1 cellular context compared by ENCODE assay signal in the genomic region with DNA sequence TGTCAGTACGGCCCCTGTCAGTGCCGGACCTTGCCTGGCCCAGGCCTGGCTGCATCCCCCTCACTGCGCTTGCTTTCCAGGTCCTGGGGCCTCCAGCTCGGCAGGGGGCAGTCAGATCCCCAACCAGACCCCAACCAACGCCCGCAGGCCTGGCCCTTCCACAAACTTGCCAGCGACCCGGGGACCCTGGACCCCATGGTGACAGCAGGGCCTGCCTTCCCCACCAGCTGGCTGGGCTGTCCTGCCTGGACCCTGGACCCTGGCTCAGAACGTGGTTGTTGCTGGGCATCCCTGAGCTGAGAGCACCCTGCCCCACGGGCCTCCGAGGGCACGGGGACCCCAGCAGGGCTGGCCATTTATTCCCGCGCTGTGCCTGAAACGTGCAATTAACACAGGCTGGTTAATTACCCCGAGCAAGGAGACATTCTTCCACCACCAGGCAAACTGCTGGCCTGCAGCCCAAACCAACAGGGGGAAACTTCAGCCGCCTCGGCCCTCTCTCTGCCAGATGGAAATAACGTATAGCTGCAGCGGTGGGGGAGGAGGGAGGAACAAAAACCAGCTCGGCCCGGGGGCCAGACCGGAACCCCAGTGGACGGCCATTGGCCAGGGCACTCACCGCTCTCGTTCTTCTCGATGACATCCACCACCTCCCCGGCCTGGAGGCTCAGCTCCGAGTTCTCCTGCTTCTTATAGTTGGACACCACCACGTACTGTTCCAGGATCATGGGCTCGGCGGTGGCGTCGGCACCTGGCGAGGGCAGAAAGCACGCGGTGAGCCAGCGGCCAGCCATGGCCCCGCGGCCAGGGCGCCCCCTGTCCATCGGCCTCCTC.
A peak's percentile ranks its signal among the peaks of the same experiment; 100 is the strongest.
TF ChIP-seq lines count a peak whose summit lies in the region.

No MANE protein-coding gene starts in this region.

TF ChIP-seq in HepG2, 621 proteins besides CTCF, POLR2A, EP300 and RAD21 (continued from another document and continues in another):
- TF ChIP-seq ZNF354B (CRISPR knock-in tag; IDR thresholded peaks at IDR 0.05) (no peak), RNF2 (conservative IDR thresholded peaks at IDR 0.05; ENCODE audit: low read depth) (0 out of 2 replicates have a peak, but pooled peaks have one; percentile 36), KMT2B (CRISPR knock-in tag; IDR thresholded peaks at IDR 0.05) (peak; percentile 71), ZNF292 (CRISPR knock-in tag; IDR thresholded peaks at IDR 0.05; ENCODE audit: borderline replicate concordance, low read depth) (0 out of 2 replicates have a peak, but pooled peaks have one; percentile 33), RERE (CRISPR knock-in tag; IDR thresholded peaks at IDR 0.05; ENCODE audit: low read depth) (no peak), ZNF572 (CRISPR knock-in tag; IDR thresholded peaks at IDR 0.05) (0 out of 2 replicates have a peak, but pooled peaks have one; percentile 32), ZNF569 (CRISPR knock-in tag; IDR thresholded peaks at IDR 0.05; ENCODE audit: borderline replicate concordance) (no peak), PCBP2 (optimal IDR thresholded peaks at IDR 0.05; ENCODE audit: low read depth, low read length, poor library complexity, severe bottlenecking) (no peak), ZNF224 (CRISPR knock-in tag; IDR thresholded peaks at IDR 0.05) (no peak), RFXANK (CRISPR knock-in tag; IDR thresholded peaks at IDR 0.05) (0 out of 2 replicates have a peak, but pooled peaks have one; percentile 30), ZNF10 (CRISPR knock-in tag; IDR thresholded peaks at IDR 0.05; ENCODE audit: borderline replicate concordance, low read depth) (no peak), SNAPC4 (CRISPR knock-in tag; IDR thresholded peaks at IDR 0.05) (0 out of 2 replicates have a peak, but pooled peaks have one; percentile 50), ZC3H13 (CRISPR knock-in tag; IDR thresholded peaks at IDR 0.05) (no peak), KAT8 (CRISPR knock-in tag; IDR thresholded peaks at IDR 0.05) (peak; percentile 67), FOXO1 (CRISPR knock-in tag; IDR thresholded peaks at IDR 0.05) (no peak; the same call in 1 of the 2 replicates), ZNF3 (CRISPR knock-in tag; IDR thresholded peaks at IDR 0.05) (no peak), FLYWCH1 (CRISPR knock-in tag; IDR thresholded peaks at IDR 0.05) (no peak), ZNF598 (CRISPR knock-in tag; IDR thresholded peaks at IDR 0.05; ENCODE audit: borderline replicate concordance) (0 out of 2 replicates have a peak, but pooled peaks have one; percentile 33), ZNF12 (CRISPR knock-in tag; IDR thresholded peaks at IDR 0.05) (no peak), NPAS2 (CRISPR knock-in tag; IDR thresholded peaks at IDR 0.05; ENCODE audit: borderline replicate concordance) (no peak), IRX3 (CRISPR knock-in tag; IDR thresholded peaks at IDR 0.05; ENCODE audit: borderline replicate concordance, low read depth) (no peak)
- TF ChIP-seq, protein P1, sequence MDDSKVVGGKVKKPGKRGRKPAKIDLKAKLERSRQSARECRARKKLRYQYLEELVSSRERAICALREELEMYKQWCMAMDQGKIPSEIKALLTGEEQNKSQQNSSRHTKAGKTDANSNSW (CRISPR knock-in tag; IDR thresholded peaks at IDR 0.05; ENCODE audit: borderline replicate concordance): no peak
- TF ChIP-seq, protein P2, sequence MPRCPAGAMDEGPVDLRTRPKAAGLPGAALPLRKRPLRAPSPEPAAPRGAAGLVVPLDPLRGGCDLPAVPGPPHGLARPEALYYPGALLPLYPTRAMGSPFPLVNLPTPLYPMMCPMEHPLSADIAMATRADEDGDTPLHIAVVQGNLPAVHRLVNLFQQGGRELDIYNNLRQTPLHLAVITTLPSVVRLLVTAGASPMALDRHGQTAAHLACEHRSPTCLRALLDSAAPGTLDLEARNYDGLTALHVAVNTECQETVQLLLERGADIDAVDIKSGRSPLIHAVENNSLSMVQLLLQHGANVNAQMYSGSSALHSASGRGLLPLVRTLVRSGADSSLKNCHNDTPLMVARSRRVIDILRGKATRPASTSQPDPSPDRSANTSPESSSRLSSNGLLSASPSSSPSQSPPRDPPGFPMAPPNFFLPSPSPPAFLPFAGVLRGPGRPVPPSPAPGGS (CRISPR knock-in tag; IDR thresholded peaks at IDR 0.05): no peak; the same call in none of the 2 replicates
- TF ChIP-seq, protein P3, sequence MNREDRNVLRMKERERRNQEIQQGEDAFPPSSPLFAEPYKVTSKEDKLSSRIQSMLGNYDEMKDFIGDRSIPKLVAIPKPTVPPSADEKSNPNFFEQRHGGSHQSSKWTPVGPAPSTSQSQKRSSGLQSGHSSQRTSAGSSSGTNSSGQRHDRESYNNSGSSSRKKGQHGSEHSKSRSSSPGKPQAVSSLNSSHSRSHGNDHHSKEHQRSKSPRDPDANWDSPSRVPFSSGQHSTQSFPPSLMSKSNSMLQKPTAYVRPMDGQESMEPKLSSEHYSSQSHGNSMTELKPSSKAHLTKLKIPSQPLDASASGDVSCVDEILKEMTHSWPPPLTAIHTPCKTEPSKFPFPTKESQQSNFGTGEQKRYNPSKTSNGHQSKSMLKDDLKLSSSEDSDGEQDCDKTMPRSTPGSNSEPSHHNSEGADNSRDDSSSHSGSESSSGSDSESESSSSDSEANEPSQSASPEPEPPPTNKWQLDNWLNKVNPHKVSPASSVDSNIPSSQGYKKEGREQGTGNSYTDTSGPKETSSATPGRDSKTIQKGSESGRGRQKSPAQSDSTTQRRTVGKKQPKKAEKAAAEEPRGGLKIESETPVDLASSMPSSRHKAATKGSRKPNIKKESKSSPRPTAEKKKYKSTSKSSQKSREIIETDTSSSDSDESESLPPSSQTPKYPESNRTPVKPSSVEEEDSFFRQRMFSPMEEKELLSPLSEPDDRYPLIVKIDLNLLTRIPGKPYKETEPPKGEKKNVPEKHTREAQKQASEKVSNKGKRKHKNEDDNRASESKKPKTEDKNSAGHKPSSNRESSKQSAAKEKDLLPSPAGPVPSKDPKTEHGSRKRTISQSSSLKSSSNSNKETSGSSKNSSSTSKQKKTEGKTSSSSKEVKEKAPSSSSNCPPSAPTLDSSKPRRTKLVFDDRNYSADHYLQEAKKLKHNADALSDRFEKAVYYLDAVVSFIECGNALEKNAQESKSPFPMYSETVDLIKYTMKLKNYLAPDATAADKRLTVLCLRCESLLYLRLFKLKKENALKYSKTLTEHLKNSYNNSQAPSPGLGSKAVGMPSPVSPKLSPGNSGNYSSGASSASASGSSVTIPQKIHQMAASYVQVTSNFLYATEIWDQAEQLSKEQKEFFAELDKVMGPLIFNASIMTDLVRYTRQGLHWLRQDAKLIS (CRISPR knock-in tag; IDR thresholded peaks at IDR 0.05): no peak
- TF ChIP-seq, protein P4, sequence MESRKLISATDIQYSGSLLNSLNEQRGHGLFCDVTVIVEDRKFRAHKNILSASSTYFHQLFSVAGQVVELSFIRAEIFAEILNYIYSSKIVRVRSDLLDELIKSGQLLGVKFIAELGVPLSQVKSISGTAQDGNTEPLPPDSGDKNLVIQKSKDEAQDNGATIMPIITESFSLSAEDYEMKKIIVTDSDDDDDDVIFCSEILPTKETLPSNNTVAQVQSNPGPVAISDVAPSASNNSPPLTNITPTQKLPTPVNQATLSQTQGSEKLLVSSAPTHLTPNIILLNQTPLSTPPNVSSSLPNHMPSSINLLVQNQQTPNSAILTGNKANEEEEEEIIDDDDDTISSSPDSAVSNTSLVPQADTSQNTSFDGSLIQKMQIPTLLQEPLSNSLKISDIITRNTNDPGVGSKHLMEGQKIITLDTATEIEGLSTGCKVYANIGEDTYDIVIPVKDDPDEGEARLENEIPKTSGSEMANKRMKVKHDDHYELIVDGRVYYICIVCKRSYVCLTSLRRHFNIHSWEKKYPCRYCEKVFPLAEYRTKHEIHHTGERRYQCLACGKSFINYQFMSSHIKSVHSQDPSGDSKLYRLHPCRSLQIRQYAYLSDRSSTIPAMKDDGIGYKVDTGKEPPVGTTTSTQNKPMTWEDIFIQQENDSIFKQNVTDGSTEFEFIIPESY (CRISPR knock-in tag; IDR thresholded peaks at IDR 0.05): 0 out of 2 replicates have a peak, but pooled peaks have one; percentile 32
- TF ChIP-seq, protein P5, sequence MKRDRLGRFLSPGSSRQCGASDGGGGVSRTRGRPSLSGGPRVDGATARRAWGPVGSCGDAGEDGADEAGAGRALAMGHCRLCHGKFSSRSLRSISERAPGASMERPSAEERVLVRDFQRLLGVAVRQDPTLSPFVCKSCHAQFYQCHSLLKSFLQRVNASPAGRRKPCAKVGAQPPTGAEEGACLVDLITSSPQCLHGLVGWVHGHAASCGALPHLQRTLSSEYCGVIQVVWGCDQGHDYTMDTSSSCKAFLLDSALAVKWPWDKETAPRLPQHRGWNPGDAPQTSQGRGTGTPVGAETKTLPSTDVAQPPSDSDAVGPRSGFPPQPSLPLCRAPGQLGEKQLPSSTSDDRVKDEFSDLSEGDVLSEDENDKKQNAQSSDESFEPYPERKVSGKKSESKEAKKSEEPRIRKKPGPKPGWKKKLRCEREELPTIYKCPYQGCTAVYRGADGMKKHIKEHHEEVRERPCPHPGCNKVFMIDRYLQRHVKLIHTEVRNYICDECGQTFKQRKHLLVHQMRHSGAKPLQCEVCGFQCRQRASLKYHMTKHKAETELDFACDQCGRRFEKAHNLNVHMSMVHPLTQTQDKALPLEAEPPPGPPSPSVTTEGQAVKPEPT (CRISPR knock-in tag; IDR thresholded peaks at IDR 0.05; ENCODE audit: low read depth): peak; percentile 13; the same call in 1 of the 2 replicates
- TF ChIP-seq, protein P6, sequence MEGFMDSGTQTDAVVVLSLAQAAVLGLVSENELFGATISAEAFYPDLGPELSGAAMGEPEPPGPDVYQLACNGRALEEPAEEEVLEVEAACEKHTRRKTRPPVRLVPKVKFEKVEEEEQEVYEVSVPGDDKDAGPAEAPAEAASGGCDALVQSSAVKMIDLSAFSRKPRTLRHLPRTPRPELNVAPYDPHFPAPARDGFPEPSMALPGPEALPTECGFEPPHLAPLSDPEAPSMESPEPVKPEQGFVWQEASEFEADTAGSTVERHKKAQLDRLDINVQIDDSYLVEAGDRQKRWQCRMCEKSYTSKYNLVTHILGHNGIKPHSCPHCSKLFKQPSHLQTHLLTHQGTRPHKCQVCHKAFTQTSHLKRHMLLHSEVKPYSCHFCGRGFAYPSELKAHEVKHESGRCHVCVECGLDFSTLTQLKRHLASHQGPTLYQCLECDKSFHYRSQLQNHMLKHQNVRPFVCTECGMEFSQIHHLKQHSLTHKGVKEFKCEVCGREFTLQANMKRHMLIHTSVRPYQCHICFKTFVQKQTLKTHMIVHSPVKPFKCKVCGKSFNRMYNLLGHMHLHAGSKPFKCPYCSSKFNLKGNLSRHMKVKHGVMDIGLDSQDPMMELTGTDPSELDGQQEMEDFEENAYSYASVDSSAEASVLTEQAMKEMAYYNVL (CRISPR knock-in tag; IDR thresholded peaks at IDR 0.05; ENCODE audit: borderline replicate concordance): peak; percentile 5; the same call in 1 of the 2 replicates
